ENCODE assay signal across 8 cellular contexts in the genomic region with DNA sequence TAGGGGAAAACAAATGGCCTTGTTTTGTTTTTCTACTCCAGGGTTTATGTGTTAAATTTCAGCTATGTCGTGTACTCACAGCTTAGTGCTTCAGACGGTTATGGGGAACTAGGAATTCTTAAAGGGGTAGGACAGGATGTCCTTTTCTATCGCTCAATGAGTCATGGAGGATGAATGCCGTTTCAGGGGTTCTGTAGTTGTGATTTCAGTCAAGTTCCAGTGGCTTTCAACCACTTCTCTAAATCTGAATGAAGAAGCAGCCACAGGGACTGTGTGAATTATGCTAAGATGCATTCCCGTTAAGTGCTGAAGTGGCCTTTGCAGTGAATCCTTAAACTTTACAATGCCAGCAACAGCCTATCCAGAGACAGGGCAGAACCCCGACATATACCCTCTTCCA.
DNase-seq lines count a peak whose midpoint lies in the region; ATAC-seq, FAIRE-seq and TF ChIP-seq lines count a peak whose summit lies in the region.

No MANE protein-coding gene starts in this region.

- DNase-seq in GM12892 (ENCODE audit: insufficient read length) (no peak), GM23338 (ENCODE audit: low spot score) (peak; percentile 17), M059J (ENCODE audit: low read depth) (peak; percentile 77), dorsolateral prefrontal cortex (no peak), COLO829 (ENCODE audit: low spot score) (no peak), mesenteric fat pad (ENCODE audit: low spot score) (no peak), NCI-H510A (lab: John Stamatoyannopoulos, UW) (no peak)

- peak; percentile 89 for FAIRE-seq in GM12892 (lab: Jason Lieb, UNC)

- H3K27ac ChIP-seq in GM23338 (ENCODE audit: low read depth) (no peak overlapping the region), dorsolateral prefrontal cortex (peak overlapping the region in 46 of 59 donors; percentile 8 to 86 (median 72)), muscle layer of duodenum (ENCODE audit: low read length) (peak overlapping the region; percentile 56)

- H2AFZ ChIP-seq in GM23338: 0 out of 2 replicates have a peak overlapping the region, but pooled peaks have one; percentile 31

- H3K4me1 ChIP-seq in GM23338 (ENCODE audit: insufficient read depth): peaks cover 17% of the 10 kb centered on the region
- H3K4me1 ChIP-seq in muscle layer of duodenum (ENCODE audit: control insufficient read depth in 1 of 2, insufficient read depth in 2 of 2, low read length in 2 of 2): peaks cover 0 to 12% of the 10 kb centered on the region in 2 donors

- H3K36me3 ChIP-seq in GM23338 (ENCODE audit: insufficient read depth) (no peaks in the 10 kb centered on the region), muscle layer of duodenum (ENCODE audit: control insufficient read depth in 1 of 2, insufficient read depth in 2 of 2, low read length in 2 of 2) (no peaks in the 10 kb centered on the region)

- peak; percentile 44 for ATAC-seq in GM23338

- H3K36me3 Mint-ChIP-seq in GM23338 (ENCODE audit: low read depth): no peaks in the 10 kb centered on the region

- H3K27me3 Mint-ChIP-seq in GM23338 (ENCODE audit: insufficient read depth, low read depth, poor library complexity): no peaks in the 10 kb centered on the region

- no peak overlapping the region for H3K27ac Mint-ChIP-seq in GM23338

- H3K4me2 ChIP-seq in GM23338: no peak overlapping the region

- no peak overlapping the region for H3K4me3 Mint-ChIP-seq in GM23338

- H3K9me3 ChIP-seq in muscle layer of duodenum (ENCODE audit: control insufficient read depth in 1 of 2, low read length in 2 of 2): no peaks in the 10 kb centered on the region

- no peaks in the 10 kb centered on the region for H3K9me3 Mint-ChIP-seq in GM23338

- H3F3A ChIP-seq in GM23338 (replicated peaks; ENCODE audit: low read depth): no peaks in the 10 kb centered on the region

- H3K27me3 ChIP-seq in GM23338 (ENCODE audit: insufficient read depth): no peaks in the 10 kb centered on the region
- H3K27me3 ChIP-seq in dorsolateral prefrontal cortex: no peaks in the 10 kb centered on the region
- H3K27me3 ChIP-seq in muscle layer of duodenum (ENCODE audit: low read depth, low read length): no peaks in the 10 kb centered on the region

- no peak overlapping the region for H3K4me3 ChIP-seq in GM23338
- H3K4me3 ChIP-seq in dorsolateral prefrontal cortex: peak overlapping the region in 7 of 59 donors; percentile 10 to 47 (median 43)
- H3K4me3 ChIP-seq in muscle layer of duodenum (ENCODE audit: low read depth in 1 of 2, low read length in 2 of 2): no peak overlapping the region

- H3K79me2 ChIP-seq in GM23338 (replicated peaks; ENCODE audit: insufficient read depth): no peaks in the 10 kb centered on the region

- intact Hi-C loops in dorsolateral prefrontal cortex (cut with DNase I): loop anchor here in 1 of 2 donors (5.0 to 10.0 kb wide), 2 partner anchors 1049 to 1227 kb away; a partner anchor contains a TSS

- H4K20me1 ChIP-seq in GM23338 (replicated peaks; ENCODE audit: insufficient read depth): no peaks in the 10 kb centered on the region

- TF ChIP-seq CTCF in GM23338 (conservative IDR thresholded peaks at IDR 0.05; ENCODE audit: low read depth in 2 of 2) (no peak), dorsolateral prefrontal cortex (IDR thresholded peaks at IDR 0.05 in 54 of 56, conservative IDR thresholded peaks at IDR 0.05 in 2 of 56; ENCODE audit: low read depth in 1 of 56, partially characterized antibody in 56 of 56) (peak in 1 of 56 donors; percentile 9)

- peaks cover 18% of the 10 kb centered on the region for H3K4me1 Mint-ChIP-seq in GM23338

- H3K9me2 ChIP-seq in GM23338 (ENCODE audit: insufficient read depth): no peaks in the 10 kb centered on the region

- TF ChIP-seq POLR2A in GM12892 (IDR thresholded peaks at IDR 0.05; ENCODE audit: low read depth, low read length): no peak

TF ChIP-seq in GM23338, 12 proteins besides CTCF, POLR2A, EP300 and RAD21 (continues in another document):
- no peak for TF ChIP-seq NANOG (IDR thresholded peaks at IDR 0.05; ENCODE audit: borderline replicate concordance)
- no peak for TF ChIP-seq ZNF114 (CRISPR knock-in tag; IDR thresholded peaks at IDR 0.05)
- TF ChIP-seq, protein P1, sequence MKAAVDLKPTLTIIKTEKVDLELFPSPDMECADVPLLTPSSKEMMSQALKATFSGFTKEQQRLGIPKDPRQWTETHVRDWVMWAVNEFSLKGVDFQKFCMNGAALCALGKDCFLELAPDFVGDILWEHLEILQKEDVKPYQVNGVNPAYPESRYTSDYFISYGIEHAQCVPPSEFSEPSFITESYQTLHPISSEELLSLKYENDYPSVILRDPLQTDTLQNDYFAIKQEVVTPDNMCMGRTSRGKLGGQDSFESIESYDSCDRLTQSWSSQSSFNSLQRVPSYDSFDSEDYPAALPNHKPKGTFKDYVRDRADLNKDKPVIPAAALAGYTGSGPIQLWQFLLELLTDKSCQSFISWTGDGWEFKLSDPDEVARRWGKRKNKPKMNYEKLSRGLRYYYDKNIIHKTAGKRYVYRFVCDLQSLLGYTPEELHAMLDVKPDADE (IDR thresholded peaks at IDR 0.05): no peak
- TF ChIP-seq JUNB (IDR thresholded peaks at IDR 0.05; ENCODE audit: unreplicated experiment): no peak
- no peak for TF ChIP-seq STAT1 (IDR thresholded peaks at IDR 0.05; ENCODE audit: unreplicated experiment)
- TF ChIP-seq CREB1 (CRISPR knock-in tag; IDR thresholded peaks at IDR 0.05; ENCODE audit: low read depth): no peak
- TF ChIP-seq, protein P2, sequence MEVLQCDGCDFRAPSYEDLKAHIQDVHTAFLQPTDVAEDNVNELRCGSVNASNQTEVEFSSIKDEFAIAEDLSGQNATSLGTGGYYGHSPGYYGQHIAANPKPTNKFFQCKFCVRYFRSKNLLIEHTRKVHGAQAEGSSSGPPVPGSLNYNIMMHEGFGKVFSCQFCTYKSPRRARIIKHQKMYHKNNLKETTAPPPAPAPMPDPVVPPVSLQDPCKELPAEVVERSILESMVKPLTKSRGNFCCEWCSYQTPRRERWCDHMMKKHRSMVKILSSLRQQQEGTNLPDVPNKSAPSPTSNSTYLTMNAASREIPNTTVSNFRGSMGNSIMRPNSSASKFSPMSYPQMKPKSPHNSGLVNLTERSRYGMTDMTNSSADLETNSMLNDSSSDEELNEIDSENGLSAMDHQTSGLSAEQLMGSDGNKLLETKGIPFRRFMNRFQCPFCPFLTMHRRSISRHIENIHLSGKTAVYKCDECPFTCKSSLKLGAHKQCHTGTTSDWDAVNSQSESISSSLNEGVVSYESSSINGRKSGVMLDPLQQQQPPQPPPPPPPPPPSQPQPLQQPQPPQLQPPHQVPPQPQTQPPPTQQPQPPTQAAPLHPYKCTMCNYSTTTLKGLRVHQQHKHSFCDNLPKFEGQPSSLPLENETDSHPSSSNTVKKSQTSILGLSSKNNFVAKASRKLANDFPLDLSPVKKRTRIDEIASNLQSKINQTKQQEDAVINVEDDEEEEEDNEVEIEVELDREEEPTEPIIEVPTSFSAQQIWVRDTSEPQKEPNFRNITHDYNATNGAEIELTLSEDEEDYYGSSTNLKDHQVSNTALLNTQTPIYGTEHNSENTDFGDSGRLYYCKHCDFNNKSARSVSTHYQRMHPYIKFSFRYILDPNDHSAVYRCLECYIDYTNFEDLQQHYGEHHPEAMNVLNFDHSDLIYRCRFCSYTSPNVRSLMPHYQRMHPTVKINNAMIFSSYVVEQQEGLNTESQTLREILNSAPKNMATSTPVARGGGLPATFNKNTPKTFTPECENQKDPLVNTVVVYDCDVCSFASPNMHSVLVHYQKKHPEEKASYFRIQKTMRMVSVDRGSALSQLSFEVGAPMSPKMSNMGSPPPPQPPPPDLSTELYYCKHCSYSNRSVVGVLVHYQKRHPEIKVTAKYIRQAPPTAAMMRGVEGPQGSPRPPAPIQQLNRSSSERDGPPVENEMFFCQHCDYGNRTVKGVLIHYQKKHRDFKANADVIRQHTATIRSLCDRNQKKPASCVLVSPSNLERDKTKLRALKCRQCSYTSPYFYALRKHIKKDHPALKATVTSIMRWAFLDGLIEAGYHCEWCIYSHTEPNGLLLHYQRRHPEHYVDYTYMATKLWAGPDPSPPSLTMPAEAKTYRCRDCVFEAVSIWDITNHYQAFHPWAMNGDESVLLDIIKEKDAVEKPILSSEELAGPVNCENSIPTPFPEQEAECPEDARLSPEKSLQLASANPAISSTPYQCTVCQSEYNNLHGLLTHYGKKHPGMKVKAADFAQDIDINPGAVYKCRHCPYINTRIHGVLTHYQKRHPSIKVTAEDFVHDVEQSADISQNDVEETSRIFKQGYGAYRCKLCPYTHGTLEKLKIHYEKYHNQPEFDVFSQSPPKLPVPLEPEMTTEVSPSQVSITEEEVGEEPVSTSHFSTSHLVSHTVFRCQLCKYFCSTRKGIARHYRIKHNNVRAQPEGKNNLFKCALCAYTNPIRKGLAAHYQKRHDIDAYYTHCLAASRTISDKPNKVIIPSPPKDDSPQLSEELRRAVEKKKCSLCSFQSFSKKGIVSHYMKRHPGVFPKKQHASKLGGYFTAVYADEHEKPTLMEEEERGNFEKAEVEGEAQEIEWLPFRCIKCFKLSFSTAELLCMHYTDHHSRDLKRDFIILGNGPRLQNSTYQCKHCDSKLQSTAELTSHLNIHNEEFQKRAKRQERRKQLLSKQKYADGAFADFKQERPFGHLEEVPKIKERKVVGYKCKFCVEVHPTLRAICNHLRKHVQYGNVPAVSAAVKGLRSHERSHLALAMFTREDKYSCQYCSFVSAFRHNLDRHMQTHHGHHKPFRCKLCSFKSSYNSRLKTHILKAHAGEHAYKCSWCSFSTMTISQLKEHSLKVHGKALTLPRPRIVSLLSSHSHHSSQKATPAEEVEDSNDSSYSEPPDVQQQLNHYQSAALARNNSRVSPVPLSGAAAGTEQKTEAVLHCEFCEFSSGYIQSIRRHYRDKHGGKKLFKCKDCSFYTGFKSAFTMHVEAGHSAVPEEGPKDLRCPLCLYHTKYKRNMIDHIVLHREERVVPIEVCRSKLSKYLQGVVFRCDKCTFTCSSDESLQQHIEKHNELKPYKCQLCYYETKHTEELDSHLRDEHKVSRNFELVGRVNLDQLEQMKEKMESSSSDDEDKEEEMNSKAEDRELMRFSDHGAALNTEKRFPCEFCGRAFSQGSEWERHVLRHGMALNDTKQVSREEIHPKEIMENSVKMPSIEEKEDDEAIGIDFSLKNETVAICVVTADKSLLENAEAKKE (CRISPR knock-in tag; IDR thresholded peaks at IDR 0.05): no peak
- no peak for TF ChIP-seq EZH2phosphoT487 (IDR thresholded peaks at IDR 0.05; ENCODE audit: unreplicated experiment)
- no peak for TF ChIP-seq ZNF331 (CRISPR knock-in tag; IDR thresholded peaks at IDR 0.05; ENCODE audit: low read depth)

Comparison
In these comparisons a context has a peak if more than half of its experiments do, and no peak if none do; other contexts are left out.
1. DNase-seq: peak in GM23338 (single experiment) and M059J (single experiment); none in GM12892 (single experiment), dorsolateral prefrontal cortex (0 of 10), COLO829 (single experiment), mesenteric fat pad (single experiment) and NCI-H510A (single experiment).